Comparison of ENCODE assay signal across 1 cellular context in genomic region chr14:76759589-76759988, GRCh38.
TF ChIP-seq lines count a peak whose summit lies in the region.

No MANE protein-coding gene starts in this region.

TF ChIP-seq in SK-N-SH treated with all-trans-retinoic acid at 6 μM for 48 hours, 23 proteins besides CTCF, POLR2A, EP300 and RAD21 (continued from another document):
- TF ChIP-seq TSHZ2 (CRISPR knock-in tag; IDR thresholded peaks at IDR 0.05) (no peak), ISL1 (CRISPR knock-in tag; IDR thresholded peaks at IDR 0.05) (no peak), ZC3H10 (CRISPR knock-in tag; IDR thresholded peaks at IDR 0.05) (no peak), BACH2 (CRISPR knock-in tag; IDR thresholded peaks at IDR 0.05; ENCODE audit: borderline replicate concordance) (no peak)
- TF ChIP-seq, protein P1, sequence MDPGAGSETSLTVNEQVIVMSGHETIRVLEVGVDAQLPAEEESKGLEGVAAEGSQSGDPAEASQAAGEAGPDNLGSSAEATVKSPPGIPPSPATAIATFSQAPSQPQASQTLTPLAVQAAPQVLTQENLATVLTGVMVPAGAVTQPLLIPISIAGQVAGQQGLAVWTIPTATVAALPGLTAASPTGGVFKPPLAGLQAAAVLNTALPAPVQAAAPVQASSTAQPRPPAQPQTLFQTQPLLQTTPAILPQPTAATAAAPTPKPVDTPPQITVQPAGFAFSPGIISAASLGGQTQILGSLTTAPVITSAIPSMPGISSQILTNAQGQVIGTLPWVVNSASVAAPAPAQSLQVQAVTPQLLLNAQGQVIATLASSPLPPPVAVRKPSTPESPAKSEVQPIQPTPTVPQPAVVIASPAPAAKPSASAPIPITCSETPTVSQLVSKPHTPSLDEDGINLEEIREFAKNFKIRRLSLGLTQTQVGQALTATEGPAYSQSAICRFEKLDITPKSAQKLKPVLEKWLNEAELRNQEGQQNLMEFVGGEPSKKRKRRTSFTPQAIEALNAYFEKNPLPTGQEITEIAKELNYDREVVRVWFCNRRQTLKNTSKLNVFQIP (CRISPR knock-in tag; IDR thresholded peaks at IDR 0.05; ENCODE audit: borderline replicate concordance, low read depth): no peak
